ENCODE assay signal across 22 cellular contexts in the genomic region with DNA sequence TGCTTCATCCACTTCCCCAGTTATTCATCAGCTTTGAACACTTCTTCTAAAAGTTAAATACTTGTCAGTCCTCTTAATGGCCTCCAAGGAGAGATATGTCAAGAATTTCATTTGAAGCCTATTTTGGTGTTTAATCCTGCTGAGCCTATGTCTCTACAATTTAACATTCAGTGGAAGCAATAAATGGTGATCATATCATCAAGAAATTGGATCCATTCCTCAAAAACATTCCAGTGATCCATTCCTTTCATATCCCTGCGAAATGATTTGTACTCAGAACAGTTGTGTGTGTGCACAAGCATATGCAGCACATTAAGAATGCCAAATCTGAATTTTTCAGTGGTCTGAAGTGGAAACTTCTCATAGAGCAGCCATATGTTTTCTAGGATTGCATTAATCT.
A peak's percentile ranks its signal among the peaks of the same experiment; 100 is the strongest.
DNase-seq lines count a peak whose midpoint lies in the region; ATAC-seq, FAIRE-seq and TF ChIP-seq lines count a peak whose summit lies in the region.
"Had no signal": no experiment of that assay in that cellular context is flagged by ENCODE, and none has a peak within 500 bp of the region (broad histone marks: within the 10 kb centered on the region; RNA-seq: fewer than 3 reads in every experiment).

No MANE protein-coding gene starts in this region.

- H4K20me1 ChIP-seq in astrocyte (ENCODE audit: insufficient read depth, low read length) = no peaks in the 10 kb centered on the region

- H3K9me3 Mint-ChIP-seq in astrocyte (ENCODE audit: unreplicated experiment) = peaks cover 7% of the 10 kb centered on the region

- H3K27me3 ChIP-seq in astrocyte (ENCODE audit: insufficient read depth, low read length) = no peaks in the 10 kb centered on the region
- H3K27me3 ChIP-seq: SJCRH30 had no signal

- H3K4me3 ChIP-seq in astrocyte (ENCODE audit: insufficient read depth, low read depth, low read length) = no peak overlapping the region
- H3K4me3 ChIP-seq: PC-9, SJCRH30 had no signal

- FAIRE-seq in astrocyte (lab: Jason Lieb, UNC) = no peak
- FAIRE-seq: H54 had no signal

- H3K4me2 ChIP-seq in astrocyte (ENCODE audit: low read length) = no peak overlapping the region
- H3K4me2 ChIP-seq: KMS-11, PC-9 had no signal

- H3K79me2 ChIP-seq in astrocyte (ENCODE audit: insufficient read depth, low read length) = no peaks in the 10 kb centered on the region

- no peak overlapping the region for H3K27ac ChIP-seq in astrocyte (ENCODE audit: low read depth, low read length)
- H3K27ac ChIP-seq: KMS-11, PC-9, RWPE1, SJCRH30 had no signal

- H3K4me3 Mint-ChIP-seq in astrocyte (ENCODE audit: unreplicated experiment) = no peak overlapping the region
- H3K4me3 Mint-ChIP-seq: B cell; CD4-positive, CD25-positive, alpha-beta regulatory T cell had no signal

- H3K36me3 ChIP-seq in astrocyte (ENCODE audit: insufficient read depth, low read length) = no peaks in the 10 kb centered on the region
- H3K36me3 ChIP-seq: SJCRH30 had no signal

- H3K9me3 ChIP-seq in astrocyte (ENCODE audit: insufficient read depth, low read depth, low read length) = no peaks in the 10 kb centered on the region
- H3K9me3 ChIP-seq: Caco-2, SJCRH30 had no signal

- no peaks in the 10 kb centered on the region for H3K27me3 Mint-ChIP-seq in astrocyte (ENCODE audit: low read depth, unreplicated experiment)
- H3K27me3 Mint-ChIP-seq: B cell; CD4-positive, CD25-positive, alpha-beta regulatory T cell had no signal

- no peak for TF ChIP-seq POLR2A in GM18505 (IDR thresholded peaks at IDR 0.05; ENCODE audit: borderline replicate concordance, extremely low read depth, insufficient read depth, insufficient read length)

- no peak overlapping the region for H3K27ac Mint-ChIP-seq in astrocyte (ENCODE audit: unreplicated experiment)
- H3K27ac Mint-ChIP-seq: B cell; CD4-positive, CD25-positive, alpha-beta regulatory T cell had no signal

- H3K4me1 ChIP-seq in astrocyte (ENCODE audit: insufficient read depth, low read length) = no peaks in the 10 kb centered on the region
- H3K4me1 ChIP-seq: Caco-2 had no signal

- H3K9ac ChIP-seq in astrocyte (ENCODE audit: low read length) = no peak overlapping the region
- H3K9ac ChIP-seq: KMS-11 had no signal

- no peaks in the 10 kb centered on the region for H3K36me3 Mint-ChIP-seq in astrocyte (ENCODE audit: low read depth, unreplicated experiment)
- H3K36me3 Mint-ChIP-seq: CD4-positive, CD25-positive, alpha-beta regulatory T cell had no signal

- DNase-seq in GM04503 (ENCODE audit: low read depth) (peak; percentile 64), astrocyte (ENCODE audit: low read depth) (peak; percentile 74), fibroblast of peridontal ligament (ENCODE audit: extremely low read depth) (peak; percentile 56), NCI-H69 (lab: John Stamatoyannopoulos, UW) (no peak)
- DNase-seq: ACHN; Caco-2; CD4-positive, CD25-positive, alpha-beta regulatory T cell; DMS153; GF-D8; NCI-H1417; NCI-H187; NCI-H2227 treated with DMSO at 0.1 percent for 48 hours; NCI-H524; PC-9; SJCRH30 had no signal

- peaks cover 4% of the 10 kb centered on the region for H3K4me1 Mint-ChIP-seq in astrocyte (ENCODE audit: low read depth, unreplicated experiment)
- H3K4me1 Mint-ChIP-seq: B cell; CD4-positive, CD25-positive, alpha-beta regulatory T cell had no signal

- no peak overlapping the region for H2AFZ ChIP-seq in astrocyte (ENCODE audit: low read depth, low read length)
- H2AFZ ChIP-seq: PC-9 had no signal

- no peak for TF ChIP-seq CTCF in astrocyte (IDR thresholded peaks at IDR 0.05; ENCODE audit: insufficient read depth, low read depth, low read length)

- ATAC-seq in HG03097 (IDR thresholded peaks at IDR 0.05; ENCODE audit: low FRiP score, unreplicated experiment) (no peak), GM18505 (IDR thresholded peaks at IDR 0.05; ENCODE audit: unreplicated experiment) (no peak), GM21367 (IDR thresholded peaks at IDR 0.05; ENCODE audit: unreplicated experiment) (no peak)
